In the genomic region with DNA sequence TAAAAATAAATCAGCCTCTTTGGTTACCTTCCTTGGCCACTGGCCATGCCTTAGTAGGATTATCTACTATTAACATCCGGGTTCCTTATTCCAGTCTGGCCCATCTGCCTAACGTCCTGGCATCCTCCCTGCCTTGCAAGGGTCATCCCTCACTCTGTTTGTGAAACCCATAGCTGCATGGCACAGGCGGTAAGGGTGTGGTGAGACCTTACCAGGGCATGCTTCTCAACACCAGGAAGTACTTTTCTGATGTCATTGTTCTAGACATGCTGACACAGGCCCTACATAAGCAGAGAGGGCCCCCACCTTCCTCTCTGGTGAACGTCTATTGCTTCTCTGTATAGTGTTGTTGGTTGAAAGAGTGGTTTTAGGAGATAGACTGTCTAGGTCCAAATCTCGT, we compare ENCODE assay signal across 22 cellular contexts.
DNase-seq lines count a peak whose midpoint lies in the region; ATAC-seq and TF ChIP-seq lines count a peak whose summit lies in the region.
"Had no signal": no experiment of that assay in that cellular context is flagged by ENCODE, and none has a peak within 500 bp of the region (broad histone marks: within the 10 kb centered on the region; RNA-seq: fewer than 3 reads in every experiment).

No MANE protein-coding gene starts in this region.

- H2AFZ ChIP-seq in PC-3 (ENCODE audit: low read length): no peak overlapping the region

- peaks cover 43% of the 10 kb centered on the region for H3K4me1 ChIP-seq in PC-3 (ENCODE audit: insufficient read depth, low read length)
- peaks cover 0 to 3% of the 10 kb centered on the region in 2 donors for H3K4me1 ChIP-seq in esophagus (ENCODE audit: control insufficient read depth in 2 of 2, insufficient read depth in 2 of 2, low read length in 1 of 2)
- peaks cover 17% of the 10 kb centered on the region for H3K4me1 ChIP-seq in psoas muscle

- H3K79me2 ChIP-seq in PC-3 (ENCODE audit: low read length): no peaks in the 10 kb centered on the region

- no peaks in the 10 kb centered on the region for H4K20me1 ChIP-seq in PC-3 (ENCODE audit: low read length)

- 51 to 56% methylated on average over 5 of the region's 5 CpGs for WGBS in esophagus, 2 donors
- 47 to 60% (median 55%) methylated on average over 5 of the region's 5 CpGs for WGBS in psoas muscle, 3 donors

- peak overlapping the region; percentile 55 for H3K27ac ChIP-seq in PC-3 (ENCODE audit: low read length)
- peak overlapping the region; percentile 60 to 84 for H3K27ac ChIP-seq in esophagus (ENCODE audit: low read depth in 2 of 2, low read length in 1 of 2)
- H3K27ac ChIP-seq in psoas muscle: peak overlapping the region; percentile 64

- peak overlapping the region; percentile 32 for H3K4me2 ChIP-seq in PC-3 (ENCODE audit: low read length)

- no peak overlapping the region for H3K9ac ChIP-seq in PC-3 (ENCODE audit: low read length)

- H3K27me3 ChIP-seq in PC-3 (ENCODE audit: low read length): no peaks in the 10 kb centered on the region; the same call in 1 of the 2 replicates
- no peaks in the 10 kb centered on the region for H3K27me3 ChIP-seq in esophagus (ENCODE audit: control insufficient read depth in 1 of 2, insufficient read depth in 2 of 2, low read length in 2 of 2)
- H3K27me3 ChIP-seq in psoas muscle (ENCODE audit: insufficient read depth in 3 of 3, low read length in 2 of 3): no peaks in the 10 kb centered on the region

- peak overlapping the region; percentile 89 for H3K27ac Mint-ChIP-seq in Calu3 (ENCODE audit: unreplicated experiment)
- H3K27ac Mint-ChIP-seq: CD4-positive, CD25-positive, alpha-beta regulatory T cell had no signal

- ATAC-seq in PC-3 (peak; percentile 7; the same call in 1 of the 2 replicates), psoas muscle (peak in 3 of 4 donors; percentile 38 to 70 (median 68)), GM18498 (IDR thresholded peaks at IDR 0.05; ENCODE audit: unreplicated experiment) (no peak), HG03159 (IDR thresholded peaks at IDR 0.05; ENCODE audit: unreplicated experiment) (no peak), Right ventricle myocardium superior (ENCODE audit: poor library complexity) (no peak)
- ATAC-seq: HepG2, Right ventricle myocardium inferior had no signal

- no peaks in the 10 kb centered on the region for H3K36me3 ChIP-seq in PC-3 (ENCODE audit: low read depth, low read length)
- no peaks in the 10 kb centered on the region for H3K36me3 ChIP-seq in esophagus (ENCODE audit: control insufficient read depth in 2 of 2, insufficient read depth in 2 of 2, low read length in 1 of 2)
- no peaks in the 10 kb centered on the region for H3K36me3 ChIP-seq in psoas muscle (ENCODE audit: insufficient read depth in 1 of 2, low read depth in 1 of 2)

- no peaks in the 10 kb centered on the region for H3F3A ChIP-seq in PC-3 (ENCODE audit: low read length, unreplicated experiment)

- 0 out of 2 replicates have a peak, but pooled peaks cover 3% of the 10 kb centered on the region for H3K9me2 ChIP-seq in PC-3 (replicated peaks; ENCODE audit: low read length)

- H3K4me3 ChIP-seq in PC-3 (ENCODE audit: low read length) (no peak overlapping the region), esophagus (ENCODE audit: low read depth in 1 of 2, low read length in 2 of 2) (no peak overlapping the region), psoas muscle (no peak overlapping the region)

- no peak overlapping the region for H3K4me3 Mint-ChIP-seq in Calu3 (ENCODE audit: low read depth, unreplicated experiment)
- H3K4me3 Mint-ChIP-seq: CD4-positive, CD25-positive, alpha-beta regulatory T cell had no signal

- H3K9me3 ChIP-seq in PC-3 (ENCODE audit: low read length) (no peaks in the 10 kb centered on the region), esophagus (ENCODE audit: control insufficient read depth in 2 of 2, insufficient read depth in 1 of 2, low read depth in 1 of 2, low read length in 1 of 2) (no peaks in the 10 kb centered on the region), psoas muscle (no peaks in the 10 kb centered on the region)

- peaks cover 21% of the 10 kb centered on the region for H3K4me1 Mint-ChIP-seq in Calu3 (ENCODE audit: low read depth, unreplicated experiment)
- H3K4me1 Mint-ChIP-seq: CD4-positive, CD25-positive, alpha-beta regulatory T cell had no signal

- peak; percentile 23 for DNase-seq in Calu3
- no peak for DNase-seq in PC-3
- DNase-seq in psoas muscle: no peak
- DNase-seq in Right ventricle myocardium superior: no peak
- no peak for DNase-seq in NCI-H1092 treated with DMSO at 0.1 percent for 48 hours (lab: John Stamatoyannopoulos, UW)
- DNase-seq: CD4-positive, CD25-positive, alpha-beta regulatory T cell; COR-L47; EL; GF-D8; KBM-7; NCI-H1092; NCI-H146; NCI-H2029; NCI-H2227 treated with DMSO at 0.1 percent for 48 hours; NCI-H510A; NK-92 treated with Interleukin-12 subunit alpha and Interleukin-12 subunit beta, amount 100 ng/mL, for 24 hours; SW 1271 had no signal

- H3K36me3 Mint-ChIP-seq in Calu3 (ENCODE audit: insufficient read depth, unreplicated experiment): no peaks in the 10 kb centered on the region
- H3K36me3 Mint-ChIP-seq: CD4-positive, CD25-positive, alpha-beta regulatory T cell had no signal

- CTCF ChIA-PET in Calu3 (lab: Charles Lee): interaction anchor here (0.7 kb wide), 1 partner anchor 61 kb away, joined by 3 read pairs; no protein-coding TSS in a partner anchor
- CTCF ChIA-PET in PC-3 (lab: Charles Lee): interaction anchor here (1.5 kb wide), 1 partner anchor 89 kb away, joined by 5 read pairs; no protein-coding TSS in a partner anchor

- BruUV-seq in Calu3 (replicated peaks; lab: Mats Ljungman, UMichigan) (no TSS peak), PC-3 (replicated peaks; lab: Mats Ljungman, UMichigan) (no TSS peak)

- no peaks in the 10 kb centered on the region for H3K27me3 Mint-ChIP-seq in Calu3 (ENCODE audit: unreplicated experiment)
- H3K27me3 Mint-ChIP-seq: CD4-positive, CD25-positive, alpha-beta regulatory T cell had no signal

- intact Hi-C loops in Calu3 (cut with micrococcal nuclease; ENCODE audit: unreplicated experiment) (no loop called here), PC-3 (cut with micrococcal nuclease) (loop anchor here (2.0 to 10.0 kb wide), 2 partner anchors 66 to 846 kb away; no protein-coding TSS in a partner anchor), psoas muscle (cut with DNase I) (loop anchor here in 1 of 2 donors (10.0 kb wide), 2 partner anchors 576 to 706 kb away; a partner anchor contains a TSS), Right ventricle myocardium superior (cut with DNase I) (no loop called here)

- TF ChIP-seq CTCF in Calu3 (IDR thresholded peaks at IDR 0.05; ENCODE audit: unreplicated experiment) (no peak), PC-3 (conservative IDR thresholded peaks at IDR 0.05; ENCODE audit: low read depth, low read length) (no peak), psoas muscle (IDR thresholded peaks at IDR 0.05) (no peak)

- POLR2A ChIA-PET in PC-3 (lab: Charles Lee; ENCODE audit: unreplicated experiment): no interaction called here

- H3K9me3 Mint-ChIP-seq in Calu3 (ENCODE audit: low read depth, unreplicated experiment): no peaks in the 10 kb centered on the region

Comparison
In these comparisons a context has a peak if more than half of its experiments do, and no peak if none do; other contexts are left out.
1. ATAC-seq: peak in PC-3 (single experiment) and psoas muscle (3 of 4); none in GM18498 (single experiment), HG03159 (single experiment) and Right ventricle myocardium superior (single experiment).
2. Peak in every context shown above with its lines, with median percentiles within 50 percentile points of each other: H3K27ac ChIP-seq.